11 cellular contexts compared by ENCODE assay signal in genomic region chr4:2353222-2354107, GRCh38.
DNase-seq lines count a peak whose midpoint lies in the region; FAIRE-seq and TF ChIP-seq lines count a peak whose summit lies in the region.
"Had no signal": no experiment of that assay in that cellular context is flagged by ENCODE, and none has a peak within 500 bp of the region (broad histone marks: within the 10 kb centered on the region; RNA-seq: fewer than 3 reads in every experiment).

No MANE protein-coding gene starts in this region.

- no peaks in the 10 kb centered on the region for H3F3A ChIP-seq in smooth muscle cell (ENCODE audit: low read depth)

- no peak for TF ChIP-seq CTCF in ascending aorta (IDR thresholded peaks at IDR 0.05)
- TF ChIP-seq CTCF in kidney (IDR thresholded peaks at IDR 0.05; ENCODE audit: borderline replicate concordance, extremely low read depth, insufficient read depth) = no peak
- no peak for TF ChIP-seq CTCF in smooth muscle cell (IDR thresholded peaks at IDR 0.05; ENCODE audit: borderline replicate concordance, insufficient read depth, poor library complexity, severe bottlenecking)

- no peaks in the 10 kb centered on the region for H3K79me2 ChIP-seq in smooth muscle cell (ENCODE audit: low read depth)

- H3K4me3 ChIP-seq in ascending aorta = no peak overlapping the region
- no peak overlapping the region for H3K4me3 ChIP-seq in kidney (ENCODE audit: low read length in 2 of 2)
- H3K4me3 ChIP-seq in smooth muscle cell = no peak overlapping the region

- peaks cover 0 to 8% of the 10 kb centered on the region in 2 donors for H3K4me1 ChIP-seq in ascending aorta
- no peaks in the 10 kb centered on the region for H3K4me1 ChIP-seq in kidney (ENCODE audit: control insufficient read depth in 1 of 2, insufficient read depth in 1 of 2, low read depth in 1 of 2, low read length in 2 of 2)
- no peaks in the 10 kb centered on the region for H3K4me1 ChIP-seq in smooth muscle cell (ENCODE audit: low read depth)
- H3K4me1 ChIP-seq: Caco-2 had no signal

- FAIRE-seq in kidney (lab: Jason Lieb, UNC) = no peak

- WGBS in smooth muscle cell (ENCODE audit: low lambda C conversion rate) = 83% methylated on average over 28 of the region's 30 CpGs

- no peaks in the 10 kb centered on the region for H3K36me3 ChIP-seq in ascending aorta
- H3K36me3 ChIP-seq in kidney (ENCODE audit: control insufficient read depth in 1 of 2, insufficient read depth in 2 of 2, low read length in 2 of 2) = no peaks in the 10 kb centered on the region
- H3K36me3 ChIP-seq in smooth muscle cell (ENCODE audit: low read depth) = no peaks in the 10 kb centered on the region

- H3K9ac ChIP-seq in kidney (ENCODE audit: low read length in 2 of 2) = no peak overlapping the region
- no peak overlapping the region for H3K9ac ChIP-seq in smooth muscle cell (ENCODE audit: low read depth)

- DNase-seq in NCI-H146 (lab: John Stamatoyannopoulos, UW) = peak; percentile 50
- no peak for DNase-seq in NCI-H146 treated with DMSO at 0.1 percent for 48 hours (lab: John Stamatoyannopoulos, UW; ENCODE audit: unreplicated experiment)
- peak in 1 of 2 donors; percentile 60 for DNase-seq in ascending aorta (ENCODE audit: low spot score in 2 of 2)
- DNase-seq in kidney = peak; percentile 74
- peak; percentile 78 for DNase-seq in superior temporal gyrus (ENCODE audit: extremely low spot score)
- no peak for DNase-seq in NCI-H526 (lab: John Stamatoyannopoulos, UW)
- DNase-seq in COLO668 (lab: John Stamatoyannopoulos, UW; ENCODE audit: unreplicated experiment) = no peak
- DNase-seq in smooth muscle cell (lab: John Stamatoyannopoulos, UW; ENCODE audit: unreplicated experiment) = no peak
- DNase-seq: Caco-2, MM.1S had no signal

- no peaks in the 10 kb centered on the region for H4K20me1 ChIP-seq in smooth muscle cell (ENCODE audit: low read depth)

- H3K27me3 ChIP-seq in ascending aorta = no peaks in the 10 kb centered on the region
- H3K27me3 ChIP-seq in smooth muscle cell (ENCODE audit: low read depth) = no peaks in the 10 kb centered on the region

- no peak overlapping the region for H2AFZ ChIP-seq in smooth muscle cell (ENCODE audit: low read depth)

- no peak overlapping the region for H3K4me2 ChIP-seq in smooth muscle cell

- intact Hi-C loops in ascending aorta (cut with DNase I) (no loop called here), kidney (cut with DNase I) (no loop called here)

- H3K27ac ChIP-seq in ascending aorta (peak overlapping the region; percentile 23 to 68), kidney (ENCODE audit: low read depth in 2 of 2, low read length in 2 of 2) (no peak overlapping the region), smooth muscle cell (ENCODE audit: low read depth) (no peak overlapping the region)
- H3K27ac ChIP-seq: 22Rv1 had no signal

- no peaks in the 10 kb centered on the region for H3K9me3 ChIP-seq in ascending aorta
- no peaks in the 10 kb centered on the region for H3K9me3 ChIP-seq in kidney (ENCODE audit: control insufficient read depth in 1 of 2, low read length in 2 of 2)
- H3K9me3 ChIP-seq in smooth muscle cell (replicated peaks; ENCODE audit: low read depth) = no peaks in the 10 kb centered on the region
- H3K9me3 ChIP-seq: Caco-2 had no signal

Comparison
In these comparisons a context has a peak if more than half of its experiments do, and no peak if none do; other contexts are left out.
1. DNase-seq: peak in NCI-H146 (single experiment), kidney (single experiment) and superior temporal gyrus (single experiment); none in NCI-H146 treated with DMSO at 0.1 percent for 48 hours (single experiment), NCI-H526 (0 of 2), COLO668 (single experiment) and smooth muscle cell (single experiment).
2. H3K27ac ChIP-seq: peak in ascending aorta (2 of 2); none in kidney (0 of 2) and smooth muscle cell (single experiment).